22 cellular contexts compared by ENCODE assay signal in genomic region chr2:238381341-238382130, GRCh38. TPM values are rescaled to one million over a fixed set of nuclear protein-coding genes. Genes with fewer than 3 reads are reported as not detected.
DNase-seq lines count a peak whose midpoint lies in the region; ATAC-seq, FAIRE-seq and TF ChIP-seq lines count a peak whose summit lies in the region.
"Had no signal": no experiment of that assay in that cellular context is flagged by ENCODE, and none has a peak within 500 bp of the region (broad histone marks: within the 10 kb centered on the region; RNA-seq: fewer than 3 reads in every experiment).

No MANE protein-coding gene starts in this region.

- H3K9me3 Mint-ChIP-seq in activated CD4-positive, alpha-beta T cell treated with anti-CD3 and anti-CD28 coated beads for 36 hours (ENCODE audit: low read depth): no peaks in the 10 kb centered on the region
- H3K9me3 Mint-ChIP-seq in dendritic cell treated with granulocyte-macrophage colony-stimulating factor and Interleukin-4, amounts not matched to agents 40 ng/mL and 50 ng/mL, for 4 days: no peaks in the 10 kb centered on the region

- POLR2A ChIA-PET in activated CD4-positive, alpha-beta T cell treated with anti-CD3 and anti-CD28 coated beads for 36 hours (lab: Charles Lee): no interaction called here

- peaks cover 6% of the 10 kb centered on the region for H3K36me3 Mint-ChIP-seq in activated CD4-positive, alpha-beta T cell treated with anti-CD3 and anti-CD28 coated beads for 36 hours (ENCODE audit: low read depth)
- H3K36me3 Mint-ChIP-seq in dendritic cell treated with granulocyte-macrophage colony-stimulating factor and Interleukin-4, amounts not matched to agents 40 ng/mL and 50 ng/mL, for 4 days (ENCODE audit: low read depth): no peaks in the 10 kb centered on the region

- in situ Hi-C loops in gastrocnemius medialis (cut with MboI; ENCODE audit: low sequenced_read_pairs in 4 of 4): no loop called here

- peaks cover 0 to 40% (median 6%) of the 10 kb centered on the region in 4 donors for H3K4me1 ChIP-seq in stomach
- peaks cover 20 to 31% of the 10 kb centered on the region in 2 donors for H3K4me1 ChIP-seq in gastrocnemius medialis

- no peaks in the 10 kb centered on the region for H3K9me3 ChIP-seq in stomach
- H3K9me3 ChIP-seq in gastrocnemius medialis: no peaks in the 10 kb centered on the region
- H3K9me3 ChIP-seq: prostate gland, SJSA1 had no signal

- H3K4me3 Mint-ChIP-seq in activated CD4-positive, alpha-beta T cell treated with anti-CD3 and anti-CD28 coated beads for 36 hours: no peak overlapping the region
- no peak overlapping the region for H3K4me3 Mint-ChIP-seq in dendritic cell treated with granulocyte-macrophage colony-stimulating factor and Interleukin-4, amounts not matched to agents 40 ng/mL and 50 ng/mL, for 4 days
- H3K4me3 Mint-ChIP-seq: nephron progenitor cell had no signal

- DNase-seq in activated CD4-positive, alpha-beta T cell treated with anti-CD3 and anti-CD28 coated beads for 36 hours: no peak
- DNase-seq in activated CD4-positive, alpha-beta T cell treated with anti-CD3 and anti-CD28 coated beads for 48 hours: no peak
- DNase-seq in NOMO-1 (lab: John Stamatoyannopoulos, UW; ENCODE audit: unreplicated experiment in 2 of 2) (peak; percentile 60 to 73), stomach (peak; percentile 18), gastrocnemius medialis (no peak), GM19239 (ENCODE audit: insufficient read length, low spot score) (no peak)
- DNase-seq: activated gamma-delta T cell; DMS 273 treated with DMSO at 0.1 percent for 48 hours; dorsolateral prefrontal cortex; foreskin melanocyte; NCI-H1048; NCI-H524; nephron progenitor cell; stimulated activated CD4-positive, alpha-beta T cell treated with anti-CD3 and anti-CD28 coated beads, Interleukin-4, amount 100 ng/mL, for 1 hour had no signal

- H3K27me3 ChIP-seq in stomach: no peaks in the 10 kb centered on the region
- no peaks in the 10 kb centered on the region for H3K27me3 ChIP-seq in gastrocnemius medialis
- H3K27me3 ChIP-seq: cardiac muscle cell, dorsolateral prefrontal cortex, SJSA1 had no signal

- peak overlapping the region; percentile 52 for H3K27ac Mint-ChIP-seq in activated CD4-positive, alpha-beta T cell treated with anti-CD3 and anti-CD28 coated beads for 36 hours
- H3K27ac Mint-ChIP-seq in dendritic cell treated with granulocyte-macrophage colony-stimulating factor and Interleukin-4, amounts not matched to agents 40 ng/mL and 50 ng/mL, for 4 days: peak overlapping the region; percentile 6
- H3K27ac Mint-ChIP-seq: nephron progenitor cell had no signal

- H3K4me1 Mint-ChIP-seq in activated CD4-positive, alpha-beta T cell treated with anti-CD3 and anti-CD28 coated beads for 36 hours: peaks cover 28% of the 10 kb centered on the region
- H3K4me1 Mint-ChIP-seq in dendritic cell treated with granulocyte-macrophage colony-stimulating factor and Interleukin-4, amounts not matched to agents 40 ng/mL and 50 ng/mL, for 4 days (ENCODE audit: low read depth): peaks cover 70% of the 10 kb centered on the region

- TF ChIP-seq CTCF in stomach (IDR thresholded peaks at IDR 0.05) (no peak), gastrocnemius medialis (IDR thresholded peaks at IDR 0.05 in 4 of 5, conservative IDR thresholded peaks at IDR 0.05 in 1 of 5) (no peak)

- H3K27me3 Mint-ChIP-seq in activated CD4-positive, alpha-beta T cell treated with anti-CD3 and anti-CD28 coated beads for 36 hours: no peaks in the 10 kb centered on the region
- no peaks in the 10 kb centered on the region for H3K27me3 Mint-ChIP-seq in dendritic cell treated with granulocyte-macrophage colony-stimulating factor and Interleukin-4, amounts not matched to agents 40 ng/mL and 50 ng/mL, for 4 days

- H3K36me3 ChIP-seq in stomach: peaks cover 0 to 27% (median 16%) of the 10 kb centered on the region in 4 donors
- H3K36me3 ChIP-seq in gastrocnemius medialis: no peaks in the 10 kb centered on the region
- H3K36me3 ChIP-seq: cardiac muscle cell, prostate gland, SJSA1 had no signal

- no peak for ATAC-seq in activated CD4-positive, alpha-beta T cell treated with anti-CD3 and anti-CD28 coated beads for 36 hours
- ATAC-seq in GM21381 (IDR thresholded peaks at IDR 0.05; ENCODE audit: unreplicated experiment) (no peak), gastrocnemius medialis (no peak)
- ATAC-seq: activated CD4-positive, CD25-positive, alpha-beta regulatory T cell treated with anti-CD3 and anti-CD28 coated beads, Interleukin-2, amount 50 U/mL, for 24 hours had no signal

- intact Hi-C loops in activated CD4-positive, alpha-beta T cell treated with anti-CD3 and anti-CD28 coated beads for 36 hours (cut with DNase I, micrococcal nuclease): no loop called here
- intact Hi-C loops in dendritic cell treated with granulocyte-macrophage colony-stimulating factor and Interleukin-4, amounts not matched to agents 40 ng/mL and 50 ng/mL, for 4 days (cut with micrococcal nuclease): no loop called here
- intact Hi-C loops in stomach (cut with DNase I; ENCODE audit: low total_unique reads) (no loop called here), gastrocnemius medialis (cut with DNase I; ENCODE audit: low total_unique reads) (no loop called here)

- H3K4me3 ChIP-seq in stomach (no peak overlapping the region), gastrocnemius medialis (no peak overlapping the region)
- H3K4me3 ChIP-seq: cardiac muscle cell, dorsolateral prefrontal cortex, prostate gland, SJSA1, skin epidermis had no signal

- no peak for TF ChIP-seq POLR2A in stomach (IDR thresholded peaks at IDR 0.05)
- no peak for TF ChIP-seq POLR2A in gastrocnemius medialis (IDR thresholded peaks at IDR 0.05)

- no peak for FAIRE-seq in GM19239 (lab: Jason Lieb, UNC)
- FAIRE-seq: urothelium cell line had no signal

- H3K27ac ChIP-seq in stomach (peak overlapping the region in 1 of 5 donors; percentile 18), gastrocnemius medialis (no peak overlapping the region)
- H3K27ac ChIP-seq: cardiac muscle cell, dorsolateral prefrontal cortex, prostate gland, SJSA1 had no signal

- no peak for TF ChIP-seq EP300 in stomach (IDR thresholded peaks at IDR 0.05)

- WGBS in stomach, 5 donors: 88 to 93% (median 91%) methylated on average over 16 of the region's 16 CpGs

- CTCF ChIA-PET in activated CD4-positive, alpha-beta T cell treated with anti-CD3 and anti-CD28 coated beads for 36 hours (lab: Charles Lee): interaction anchor here (1.1 kb wide), 1 partner anchor 10 kb away, joined by 4 read pairs; no protein-coding TSS in a partner anchor

RNA-seq across cellular contexts. Expression of gene ASB1, which starts 45.2 kb away (rescaled TPM):
- 10 to 100 TPM; 31.7 to 33.4 TPM for total RNA-seq in activated CD4-positive, alpha-beta T cell treated with anti-CD3 and anti-CD28 coated beads for 36 hours
- total RNA-seq in stomach: 10 to 100 TPM; 10.7 to 36.8 (median 20.6) TPM
- polyA plus RNA-seq in stomach: 10 to 100 TPM; 15.4 to 20.6 (median 16.5) TPM
- 10 to 100 TPM; 17.1 to 33.6 (median 26.3) TPM for total RNA-seq in gastrocnemius medialis

Comparison
In these comparisons a context has a peak if more than half of its experiments do, and no peak if none do; other contexts are left out.
1. DNase-seq: peak in NOMO-1 (2 of 2) and stomach (single experiment); none in activated CD4-positive, alpha-beta T cell treated with anti-CD3 and anti-CD28 coated beads for 36 hours (single experiment), activated CD4-positive, alpha-beta T cell treated with anti-CD3 and anti-CD28 coated beads for 48 hours (single experiment), gastrocnemius medialis (0 of 2) and GM19239 (single experiment).